ENCODE assay signal across 8 cellular contexts in genomic region chr1:155687705-155688317, GRCh38. TPM values are rescaled to one million over a fixed set of nuclear protein-coding genes. Genes with fewer than 3 reads are reported as not detected.
DNase-seq lines count a peak whose midpoint lies in the region; ATAC-seq and TF ChIP-seq lines count a peak whose summit lies in the region.
"Not testable (repeated sequence)": the region's sequence is repeated elsewhere in the genome, so short reads cannot be mapped to it uniquely, and the experiment has no call there.

No MANE protein-coding gene starts in this region.

- WGBS in lung, 2 donors = 0% methylated on average over 25 to 26 of the region's 34 CpGs

- CTCF ChIA-PET in OCI-LY7 (lab: Charles Lee; ENCODE audit: unreplicated experiment) = not testable (repeated sequence)

- peak overlapping the region; percentile 97 for H3K27ac Mint-ChIP-seq in activated naive CD8-positive, alpha-beta T cell

- not testable (repeated sequence) for H3K27me3 ChIP-seq in BLaER1 treated with 17β-estradiol and CSF1 and Interleukin-3, amounts not matched to agents 10 nM and 100 nM; lung (ENCODE audit: control insufficient read depth, insufficient read depth); skeletal muscle tissue (ENCODE audit: control insufficient read depth in 3 of 3, insufficient read depth in 3 of 3, low read length in 3 of 3)

- H3K4me3 ChIP-seq in BLaER1 treated with 17β-estradiol and CSF1 and Interleukin-3, amounts not matched to agents 10 nM and 100 nM = peak overlapping the region; percentile 86 to 100 (median 96)
- H3K4me3 ChIP-seq in OCI-LY7 (ENCODE audit: low read depth, low read length, poor library complexity, severe bottlenecking) (peak overlapping the region; percentile 93), lung (peak overlapping the region; percentile 82), skeletal muscle tissue (ENCODE audit: low read length in 3 of 3) (peak overlapping the region; percentile 90 to 98 (median 97))

- H3K9me3 Mint-ChIP-seq in activated naive CD8-positive, alpha-beta T cell (ENCODE audit: low read depth) = not testable (repeated sequence)

- H3K4me1 ChIP-seq in BLaER1 treated with 17β-estradiol and CSF1 and Interleukin-3, amounts not matched to agents 10 nM and 100 nM = peaks cover 20 to 44% (median 29%) of the 10 kb centered on the region in 10 experiments
- peaks cover 25% of the 10 kb centered on the region for H3K4me1 ChIP-seq in OCI-LY7 (ENCODE audit: insufficient read depth, low read length, poor library complexity, severe bottlenecking)
- H3K4me1 ChIP-seq in lung (ENCODE audit: control insufficient read depth in 2 of 2, insufficient read depth in 2 of 2, low read length in 2 of 2) = not testable (repeated sequence)
- H3K4me1 ChIP-seq in skeletal muscle tissue (ENCODE audit: control insufficient read depth in 3 of 3, insufficient read depth in 3 of 3, low read length in 3 of 3) = peaks cover 11 to 25% (median 15%) of the 10 kb centered on the region in 3 donors

- DNase-seq in OCI-LY7 (ENCODE audit: low spot score); lung (ENCODE audit: low spot score): not testable (repeated sequence)

- H3K9me2 ChIP-seq in OCI-LY7 (ENCODE audit: insufficient read depth, low read length) = not testable (repeated sequence)

- peaks cover 34 to 57% (median 45%) of the 10 kb centered on the region in 11 experiments for H4K20me1 ChIP-seq in BLaER1 treated with 17β-estradiol and CSF1 and Interleukin-3, amounts not matched to agents 10 nM and 100 nM
- H4K20me1 ChIP-seq in OCI-LY7 (ENCODE audit: insufficient read depth, low read length) = not testable (repeated sequence)

- H3K36me3 ChIP-seq in BLaER1 treated with 17β-estradiol and CSF1 and Interleukin-3, amounts not matched to agents 10 nM and 100 nM = peaks cover 26 to 51% (median 46%) of the 10 kb centered on the region in 11 experiments
- H3K36me3 ChIP-seq in OCI-LY7 (ENCODE audit: insufficient read depth, low read length) = peaks cover 63% of the 10 kb centered on the region
- not testable (repeated sequence) for H3K36me3 ChIP-seq in lung (ENCODE audit: control insufficient read depth in 2 of 2, insufficient read depth in 2 of 2, low read length in 2 of 2); skeletal muscle tissue (ENCODE audit: control insufficient read depth in 3 of 3, insufficient read depth in 3 of 3, low read length in 3 of 3)

- intact Hi-C loops in OCI-LY7 (cut with micrococcal nuclease; ENCODE audit: unreplicated experiment) = not testable (repeated sequence)

- peaks cover 70% of the 10 kb centered on the region for H3K4me1 Mint-ChIP-seq in activated naive CD8-positive, alpha-beta T cell (ENCODE audit: low read depth)

- ATAC-seq in GM19455 (IDR thresholded peaks at IDR 0.05; ENCODE audit: unreplicated experiment) = peak; percentile 18
- ATAC-seq in HG03108 (IDR thresholded peaks at IDR 0.05; ENCODE audit: unreplicated experiment) = peak; percentile 30
- ATAC-seq in esophagus mucosa = peak; percentile 30
- ATAC-seq in lung (ENCODE audit: insufficient read depth, low FRiP score) = peak; percentile 25

- peak overlapping the region in 10 of 11 experiments; percentile 14 to 63 (median 36); a peak in 12 of 22 replicates for H3K4me2 ChIP-seq in BLaER1 treated with 17β-estradiol and CSF1 and Interleukin-3, amounts not matched to agents 10 nM and 100 nM
- H3K4me2 ChIP-seq in OCI-LY7 (ENCODE audit: low read length) = peak overlapping the region; percentile 58

- not testable (repeated sequence) for TF ChIP-seq CTCF in OCI-LY7 (conservative IDR thresholded peaks at IDR 0.05; ENCODE audit: low read length); lung (IDR thresholded peaks at IDR 0.05; ENCODE audit: control extremely low read depth, extremely low read depth)

- not testable (repeated sequence) for BruUV-seq in OCI-LY7 (replicated peaks; lab: Mats Ljungman, UMichigan)

- not testable (repeated sequence) for H3K27me3 Mint-ChIP-seq in activated naive CD8-positive, alpha-beta T cell

- H3K9ac ChIP-seq in BLaER1 treated with 17β-estradiol and CSF1 and Interleukin-3, amounts not matched to agents 10 nM and 100 nM = peak overlapping the region; percentile 94 to 100 (median 100)
- H3K9ac ChIP-seq in skeletal muscle tissue (ENCODE audit: low read depth in 1 of 3, low read length in 3 of 3) = peak overlapping the region; percentile 94 to 99 (median 98)

- peak overlapping the region; percentile 96 for H3K4me3 Mint-ChIP-seq in activated naive CD8-positive, alpha-beta T cell

- peak overlapping the region; percentile 22; the same call in 1 of the 2 replicates for H2AFZ ChIP-seq in OCI-LY7 (ENCODE audit: low read length)

- H3K9me3 ChIP-seq in BLaER1 treated with 17β-estradiol and CSF1 and Interleukin-3, amounts not matched to agents 10 nM and 100 nM (replicated peaks in 1 of 11) = peaks cover 16 to 25% (median 23%) of the 10 kb centered on the region in 11 experiments
- peaks cover 19% of the 10 kb centered on the region for H3K9me3 ChIP-seq in OCI-LY7 (ENCODE audit: low read length)
- not testable (repeated sequence) for H3K9me3 ChIP-seq in lung (ENCODE audit: control insufficient read depth in 2 of 2, insufficient read depth in 1 of 2, low read length in 1 of 2); skeletal muscle tissue (ENCODE audit: control insufficient read depth in 3 of 3, low read length in 3 of 3)

- peaks cover 90% of the 10 kb centered on the region for H3K79me2 ChIP-seq in OCI-LY7 (ENCODE audit: insufficient read depth, low read depth, low read length)

- POLR2A ChIA-PET in OCI-LY7 (lab: Charles Lee) = not testable (repeated sequence)

- peaks cover 16% of the 10 kb centered on the region for H3K36me3 Mint-ChIP-seq in activated naive CD8-positive, alpha-beta T cell

- H3K27ac ChIP-seq in BLaER1 treated with 17β-estradiol and CSF1 and Interleukin-3, amounts not matched to agents 10 nM and 100 nM = peak overlapping the region; percentile 95 to 100 (median 100)
- H3K27ac ChIP-seq in OCI-LY7 (ENCODE audit: low read depth, low read length, poor library complexity, severe bottlenecking) = peak overlapping the region; percentile 77
- peak overlapping the region; percentile 83 to 97 for H3K27ac ChIP-seq in lung (ENCODE audit: low read depth in 1 of 2, low read length in 1 of 2)
- H3K27ac ChIP-seq in skeletal muscle tissue (ENCODE audit: low read depth, low read length) = peak overlapping the region; percentile 97

RNA-seq across cellular contexts. Expression of gene YY1AP1, which starts 0.8 kb away (rescaled TPM):
- total RNA-seq in OCI-LY7 (2014; rRNA removed; shearing (Covaris generic)) = 83.0 and 84.6 TPM in 2 replicates
- 76.0 and 83.8 TPM in 2 replicates for total RNA-seq in OCI-LY7 (2022)
- total RNA-seq in esophagus mucosa = 40.3 TPM
- 100 to 1,000 TPM in 1 of 2 donors, 10 to 100 TPM in 1; 55.6 to 177 TPM for total RNA-seq in lung
- 10 to 100 TPM; 25.7 to 41.0 TPM for polyA plus RNA-seq in lung
- total RNA-seq in skeletal muscle tissue = 358 TPM

RNA-seq across cellular contexts. Expression of gene DAP3, which starts 1.1 kb away (rescaled TPM):
- total RNA-seq in OCI-LY7 (2014; rRNA removed; shearing (Covaris generic)) = 110 and 114 TPM in 2 replicates
- 178 and 187 TPM in 2 replicates for total RNA-seq in OCI-LY7 (2022)
- total RNA-seq in esophagus mucosa = 69.7 TPM
- 10 to 100 TPM; 50.0 to 99.5 TPM for total RNA-seq in lung
- 100 to 1,000 TPM in 1 of 2 donors, 10 to 100 TPM in 1; 85.1 to 101 TPM for polyA plus RNA-seq in lung
- 63.7 TPM for total RNA-seq in skeletal muscle tissue
